In genomic region chr1:59184506-59184905, GRCh38 we compare ENCODE assay signal across 21 cellular contexts.
DNase-seq lines count a peak whose midpoint lies in the region; ATAC-seq and TF ChIP-seq lines count a peak whose summit lies in the region.
"Had no signal": no experiment of that assay in that cellular context is flagged by ENCODE, and none has a peak within 500 bp of the region (broad histone marks: within the 10 kb centered on the region; RNA-seq: fewer than 3 reads in every experiment).

No MANE protein-coding gene starts in this region.

- H2BK5ac ChIP-seq in IMR-90 (ENCODE audit: low read depth, low read length, poor library complexity, severe bottlenecking): no peak overlapping the region
- H2BK5ac ChIP-seq in mesendoderm (ENCODE audit: low read length): peak overlapping the region; percentile 75
- no peak overlapping the region for H2BK5ac ChIP-seq in trophoblast cell (ENCODE audit: low read depth, low read length, poor library complexity)

- H3K36me3 ChIP-seq in IMR-90 (ENCODE audit: control insufficient read depth, insufficient read depth, low read length) (no peaks in the 10 kb centered on the region), endodermal cell (ENCODE audit: control insufficient read depth, insufficient read depth, low read length) (no peaks in the 10 kb centered on the region), mesendoderm (ENCODE audit: control insufficient read depth, insufficient read depth, low read length) (no peaks in the 10 kb centered on the region), trophoblast cell (ENCODE audit: control insufficient read depth in 1 of 2, insufficient read depth in 2 of 2, low read length in 2 of 2) (no peaks in the 10 kb centered on the region)
- H3K36me3 ChIP-seq: BLaER1 treated with 17β-estradiol and CSF1 and Interleukin-3, amounts not matched to agents 10 nM and 100 nM had no signal

- no peaks in the 10 kb centered on the region for H4K20me1 ChIP-seq in IMR-90 (ENCODE audit: insufficient read depth, low read length)
- H4K20me1 ChIP-seq: BLaER1 treated with 17β-estradiol and CSF1 and Interleukin-3, amounts not matched to agents 10 nM and 100 nM had no signal

- H3K79me2 ChIP-seq in mesendoderm (ENCODE audit: control insufficient read depth, insufficient read depth, low read length) (no peaks in the 10 kb centered on the region), trophoblast cell (ENCODE audit: control insufficient read depth, insufficient read depth, low read length, poor library complexity) (no peaks in the 10 kb centered on the region)

- H4K5ac ChIP-seq in IMR-90 (ENCODE audit: low read depth, low read length) (no peak overlapping the region), mesendoderm (ENCODE audit: low read length) (no peak overlapping the region)

- POLR2A ChIA-PET in IMR-90 (lab: Charles Lee; ENCODE audit: unreplicated experiment): no interaction called here

- in situ Hi-C loops in IMR-90 (cut with MboI; ENCODE audit: low sequenced_read_pairs): no loop called here

- TF ChIP-seq POLR2A in IMR-90 (IDR thresholded peaks at IDR 0.05; ENCODE audit: low read depth, low read length): no peak

- H4K91ac ChIP-seq in IMR-90 (ENCODE audit: insufficient read depth, low read depth, low read length): no peak overlapping the region
- no peak overlapping the region for H4K91ac ChIP-seq in trophoblast cell (ENCODE audit: low read depth, low read length)

- H3K79me1 ChIP-seq in IMR-90 (ENCODE audit: low read depth in 1 of 2, low read length in 2 of 2) (no peaks in the 10 kb centered on the region), mesendoderm (ENCODE audit: low read length) (no peaks in the 10 kb centered on the region), trophoblast cell (ENCODE audit: low read length) (no peaks in the 10 kb centered on the region)

- CTCF ChIA-PET in IMR-90 (lab: Yijun Ruan, JAX): interaction anchor here (0.6 kb wide), 1 partner anchor 172 kb away, joined by 3 read pairs; no protein-coding TSS in a partner anchor

- H3K4me3 Mint-ChIP-seq in endodermal cell (no peak overlapping the region), chondrocyte (ENCODE audit: unreplicated experiment) (no peak overlapping the region)
- H3K4me3 Mint-ChIP-seq: B cell; CD8-positive, alpha-beta T cell; H9; IgD-negative memory B cell had no signal

- H4K12ac ChIP-seq in trophoblast cell (ENCODE audit: low read depth, low read length): no peak overlapping the region

- WGBS in IMR-90 (ENCODE audit: extremely low coverage in 2 of 2, insufficient read length in 1 of 2), 2 experiments: no CpG with 5 or more reads among the region's 5 CpGs
- 55% methylated on average over 5 of the region's 5 CpGs; no CpG with 5 or more reads in 1 of the 2 experiments for WGBS in endodermal cell (ENCODE audit: insufficient coverage in 1 of 2, insufficient read length in 1 of 2), 2 experiments
- WGBS in mesendoderm (ENCODE audit: extremely low coverage, insufficient coverage, low lambda C conversion rate): no CpG with 5 or more reads among the region's 5 CpGs
- WGBS in trophoblast cell (ENCODE audit: extremely low coverage, insufficient coverage, insufficient read length): no CpG with 5 or more reads among the region's 5 CpGs

- ATAC-seq in IMR-90 (ENCODE audit: low read depth) (no peak), GM18511 (IDR thresholded peaks at IDR 0.05; ENCODE audit: unreplicated experiment) (no peak)
- ATAC-seq: CD8-positive, alpha-beta T cell; GM12878 had no signal

- H3K9ac ChIP-seq in IMR-90 (ENCODE audit: low read depth, low read length) (no peak overlapping the region), endodermal cell (ENCODE audit: extremely low read depth, low read length, poor library complexity, severe bottlenecking) (no peak overlapping the region), mesendoderm (ENCODE audit: low read length) (no peak overlapping the region), trophoblast cell (ENCODE audit: low read length) (no peak overlapping the region)
- H3K9ac ChIP-seq: BLaER1 treated with 17β-estradiol and CSF1 and Interleukin-3, amounts not matched to agents 10 nM and 100 nM had no signal

- H3K9me3 ChIP-seq in IMR-90 (ENCODE audit: control insufficient read depth, insufficient read depth, low read length) (no peaks in the 10 kb centered on the region), endodermal cell (ENCODE audit: control insufficient read depth, low read length) (no peaks in the 10 kb centered on the region), trophoblast cell (ENCODE audit: insufficient read depth, low read depth, low read length) (peaks cover 2% of the 10 kb centered on the region)
- H3K9me3 ChIP-seq: BLaER1 treated with 17β-estradiol and CSF1 and Interleukin-3, amounts not matched to agents 10 nM and 100 nM had no signal

- peaks cover 10% of the 10 kb centered on the region for H3K4me1 ChIP-seq in IMR-90 (ENCODE audit: control insufficient read depth, insufficient read depth, low read length)
- peaks cover 20% of the 10 kb centered on the region for H3K4me1 ChIP-seq in endodermal cell (ENCODE audit: control insufficient read depth, insufficient read depth, low read length)
- H3K4me1 ChIP-seq in mesendoderm (ENCODE audit: control insufficient read depth, low read depth, low read length): peaks cover 15% of the 10 kb centered on the region
- peaks cover 2 to 7% of the 10 kb centered on the region in 2 experiments for H3K4me1 ChIP-seq in trophoblast cell (ENCODE audit: control insufficient read depth in 1 of 2, insufficient read depth in 2 of 2, low read length in 2 of 2)

- no peak overlapping the region for H2AFZ ChIP-seq in IMR-90 (replicated peaks; ENCODE audit: low read length, poor library complexity)
- H2AFZ ChIP-seq in trophoblast cell (ENCODE audit: insufficient read depth, low read length, poor library complexity): no peak overlapping the region

- H2AK5ac ChIP-seq in IMR-90 (ENCODE audit: low read depth, low read length) (no peak overlapping the region), mesendoderm (ENCODE audit: low read length) (no peak overlapping the region), trophoblast cell (ENCODE audit: low read length) (no peak overlapping the region)

- H3K27me3 Mint-ChIP-seq in endodermal cell (ENCODE audit: insufficient read depth) (peaks cover 2% of the 10 kb centered on the region), chondrocyte (ENCODE audit: low read depth) (no peaks in the 10 kb centered on the region)
- H3K27me3 Mint-ChIP-seq: B cell, IgD-negative memory B cell had no signal

- H3K18ac ChIP-seq in IMR-90 (ENCODE audit: low read depth, low read length): 0 out of 2 replicates have a peak overlapping the region, but pooled peaks have one; percentile 25
- H3K18ac ChIP-seq in mesendoderm (ENCODE audit: low read length): peak overlapping the region; percentile 95
- no peak overlapping the region for H3K18ac ChIP-seq in trophoblast cell (ENCODE audit: low read length)

- no peak overlapping the region for H3K56ac ChIP-seq in IMR-90 (ENCODE audit: extremely low read depth, insufficient read depth, low read length)
- peak overlapping the region; percentile 65 for H3K56ac ChIP-seq in mesendoderm (ENCODE audit: low read length)

- no peak overlapping the region for H2BK20ac ChIP-seq in IMR-90 (ENCODE audit: low read depth, low read length)

- peak overlapping the region; percentile 23 for H2BK12ac ChIP-seq in trophoblast cell (ENCODE audit: low read length)

- H3K27me3 ChIP-seq in IMR-90 (ENCODE audit: control insufficient read depth, insufficient read depth, low read length): no peaks in the 10 kb centered on the region
- H3K27me3 ChIP-seq in endodermal cell (ENCODE audit: control insufficient read depth, insufficient read depth, low read length, poor library complexity, severe bottlenecking): no peaks in the 10 kb centered on the region
- no peaks in the 10 kb centered on the region for H3K27me3 ChIP-seq in mesendoderm (ENCODE audit: insufficient read depth, low read length, poor library complexity)
- no peaks in the 10 kb centered on the region for H3K27me3 ChIP-seq in trophoblast cell (ENCODE audit: insufficient read depth, low read length)
- H3K27me3 ChIP-seq: BLaER1 treated with 17β-estradiol and CSF1 and Interleukin-3, amounts not matched to agents 10 nM and 100 nM had no signal

- H4K8ac ChIP-seq in IMR-90 (ENCODE audit: low read depth in 2 of 2, low read length in 2 of 2) (no peak overlapping the region), mesendoderm (ENCODE audit: low read depth, low read length) (no peak overlapping the region), trophoblast cell (ENCODE audit: low read depth, low read length) (no peak overlapping the region)

- H3K23ac ChIP-seq in IMR-90 (ENCODE audit: low read depth, low read length) (no peak overlapping the region), mesendoderm (ENCODE audit: low read length) (no peak overlapping the region), trophoblast cell (ENCODE audit: low read length) (no peak overlapping the region)

- H3K4me2 ChIP-seq in IMR-90 (ENCODE audit: low read depth, low read length) (no peak overlapping the region), mesendoderm (ENCODE audit: low read length) (no peak overlapping the region), trophoblast cell (ENCODE audit: low read length) (no peak overlapping the region)

- H3K4me3 ChIP-seq in IMR-90 (ENCODE audit: insufficient read depth, low read depth, low read length) (no peak overlapping the region), endodermal cell (ENCODE audit: low read length) (peak overlapping the region; percentile 4), mesendoderm (ENCODE audit: low read length) (no peak overlapping the region), trophoblast cell (ENCODE audit: low read depth, low read length) (no peak overlapping the region)
- H3K4me3 ChIP-seq: BLaER1 treated with 17β-estradiol and CSF1 and Interleukin-3, amounts not matched to agents 10 nM and 100 nM; GM12878 had no signal

- H3K36me3 Mint-ChIP-seq in endodermal cell (ENCODE audit: low read depth): no peaks in the 10 kb centered on the region
- no peaks in the 10 kb centered on the region for H3K36me3 Mint-ChIP-seq in chondrocyte (ENCODE audit: low read depth)
- H3K36me3 Mint-ChIP-seq: CD8-positive, alpha-beta T cell; IgD-negative memory B cell had no signal

- intact Hi-C loops in IMR-90 (cut with micrococcal nuclease): no loop called here

- H2BK15ac ChIP-seq in IMR-90 (ENCODE audit: low read depth, low read length): no peak overlapping the region
- no peak overlapping the region for H2BK15ac ChIP-seq in mesendoderm (replicated peaks; ENCODE audit: low read depth)

- no peak for DNase-seq in IMR-90
- DNase-seq in endodermal cell: peak; percentile 69
- peak; percentile 92 for DNase-seq in mesendoderm
- peak in 1 of 2 donors; percentile 15 for DNase-seq in trophoblast cell
- DNase-seq in NCI-H510A treated with DMSO at 0.1 percent for 48 hours (lab: John Stamatoyannopoulos, UW): no peak
- no peak for DNase-seq in chondrocyte (ENCODE audit: low spot score)
- no peak for DNase-seq in NAMALWA (ENCODE audit: low spot score)
- DNase-seq: CD8-positive, alpha-beta T cell; DMS 273 treated with DMSO at 0.1 percent for 48 hours; DMS53; DND-41; EL; GOT3; H9; KBM-7 had no signal

- no peak overlapping the region for H3K27ac ChIP-seq in IMR-90 (ENCODE audit: insufficient read depth, low read length)
- no peak overlapping the region for H3K27ac ChIP-seq in endodermal cell (ENCODE audit: low read depth, low read length)
- H3K27ac ChIP-seq in mesendoderm (ENCODE audit: low read depth, low read length): peak overlapping the region; percentile 54
- H3K27ac ChIP-seq in trophoblast cell (ENCODE audit: low read depth, low read length): no peak overlapping the region
- H3K27ac ChIP-seq: BLaER1 treated with 17β-estradiol and CSF1 and Interleukin-3, amounts not matched to agents 10 nM and 100 nM; HL-60 had no signal

- H3K4ac ChIP-seq in IMR-90 (ENCODE audit: low read depth, low read length) (no peak overlapping the region), mesendoderm (ENCODE audit: low read depth, low read length) (no peak overlapping the region), trophoblast cell (ENCODE audit: low read depth, low read length) (no peak overlapping the region)

- H3K27ac Mint-ChIP-seq in endodermal cell: peak overlapping the region; percentile 59
- no peak overlapping the region for H3K27ac Mint-ChIP-seq in chondrocyte (ENCODE audit: unreplicated experiment)
- H3K27ac Mint-ChIP-seq: B cell; CD8-positive, alpha-beta T cell; H9; IgD-negative memory B cell had no signal

- no peak for TF ChIP-seq RAD21 in IMR-90 (IDR thresholded peaks at IDR 0.05; ENCODE audit: low read length)

- BruUV-seq in IMR-90 (replicated peaks; lab: Mats Ljungman, UMichigan): no TSS peak

- H3K9me1 ChIP-seq in IMR-90 (ENCODE audit: insufficient read depth, low read length): no peaks in the 10 kb centered on the region; the same call in none of the 2 replicates

- no peak overlapping the region for H2BK120ac ChIP-seq in IMR-90 (ENCODE audit: low read depth, low read length)
- H2BK120ac ChIP-seq in mesendoderm (ENCODE audit: low read depth, low read length): no peak overlapping the region
- no peak overlapping the region for H2BK120ac ChIP-seq in trophoblast cell (ENCODE audit: insufficient read depth, low read length, poor library complexity)

- no peak for TF ChIP-seq CTCF in IMR-90 (conservative IDR thresholded peaks at IDR 0.05; ENCODE audit: low read depth, low read length)
- TF ChIP-seq CTCF in endodermal cell (conservative IDR thresholded peaks at IDR 0.05): no peak
- no peak for TF ChIP-seq CTCF in chondrocyte (IDR thresholded peaks at IDR 0.05)

- H2AK9ac ChIP-seq in IMR-90 (replicated peaks; ENCODE audit: low read depth, low read length, poor library complexity): no peak overlapping the region

- peaks cover 28% of the 10 kb centered on the region for H3K4me1 Mint-ChIP-seq in endodermal cell
- H3K4me1 Mint-ChIP-seq in chondrocyte (ENCODE audit: low read depth): peaks cover 24% of the 10 kb centered on the region

- H3K14ac ChIP-seq in IMR-90 (replicated peaks; ENCODE audit: low read depth, low read length) (no peak overlapping the region), trophoblast cell (ENCODE audit: low read length) (no peak overlapping the region)

- no peaks in the 10 kb centered on the region for H3K9me3 Mint-ChIP-seq in endodermal cell
- H3K9me3 Mint-ChIP-seq in chondrocyte (ENCODE audit: low read depth): no peaks in the 10 kb centered on the region
- H3K9me3 Mint-ChIP-seq: CD8-positive, alpha-beta T cell; H9; IgD-negative memory B cell had no signal

- dilution Hi-C loops in IMR-90 (cut with HindIII; ENCODE audit: low sequenced_read_pairs, unreplicated experiment): no loop called here

Comparison
In these comparisons a context has a peak if more than half of its experiments do, and no peak if none do; other contexts are left out.
1. DNase-seq: peak in endodermal cell (single experiment) and mesendoderm (single experiment); none in IMR-90 (single experiment), NCI-H510A treated with DMSO at 0.1 percent for 48 hours (single experiment), chondrocyte (single experiment) and NAMALWA (single experiment).